In genomic region chr12:92130999-92131398, GRCh38 we compare ENCODE assay signal across 15 cellular contexts. TPM values are rescaled to one million over a fixed set of nuclear protein-coding genes. Genes with fewer than 3 reads are reported as not detected.
DNase-seq lines count a peak whose midpoint lies in the region; ATAC-seq and TF ChIP-seq lines count a peak whose summit lies in the region.
"Had no signal": no experiment of that assay in that cellular context is flagged by ENCODE, and none has a peak within 500 bp of the region (broad histone marks: within the 10 kb centered on the region; RNA-seq: fewer than 3 reads in every experiment).

No MANE protein-coding gene starts in this region.

- no peaks in the 10 kb centered on the region for H3K27me3 Mint-ChIP-seq in Calu3 (ENCODE audit: unreplicated experiment)
- no peaks in the 10 kb centered on the region for H3K27me3 Mint-ChIP-seq in activated naive CD8-positive, alpha-beta T cell treated with anti-CD3 and anti-CD28 coated beads for 36 hours
- no peaks in the 10 kb centered on the region for H3K27me3 Mint-ChIP-seq in naive thymus-derived CD8-positive, alpha-beta T cell

- H3K4me3 Mint-ChIP-seq in Calu3 (ENCODE audit: low read depth, unreplicated experiment) = no peak overlapping the region
- H3K4me3 Mint-ChIP-seq in activated naive CD8-positive, alpha-beta T cell treated with anti-CD3 and anti-CD28 coated beads for 36 hours = peak overlapping the region; percentile 76
- peak overlapping the region; percentile 65 to 100 (median 94) for H3K4me3 Mint-ChIP-seq in naive thymus-derived CD8-positive, alpha-beta T cell

- peaks cover 59% of the 10 kb centered on the region for H3K4me1 Mint-ChIP-seq in Calu3 (ENCODE audit: low read depth, unreplicated experiment)
- H3K4me1 Mint-ChIP-seq in activated naive CD8-positive, alpha-beta T cell treated with anti-CD3 and anti-CD28 coated beads for 36 hours = peaks cover 81% of the 10 kb centered on the region
- peaks cover 40 to 91% (median 88%) of the 10 kb centered on the region in 4 donors for H3K4me1 Mint-ChIP-seq in naive thymus-derived CD8-positive, alpha-beta T cell

- no TSS peak for BruUV-seq in Calu3 (replicated peaks; lab: Mats Ljungman, UMichigan)

- no peak for DNase-seq in activated CD4-positive, CD25-positive, alpha-beta regulatory T cell (lab: John Stamatoyannopoulos, UW)
- no peak for DNase-seq in Calu3
- no peak for DNase-seq in activated naive CD8-positive, alpha-beta T cell treated with anti-CD3 and anti-CD28 coated beads for 36 hours
- DNase-seq in naive thymus-derived CD8-positive, alpha-beta T cell = peak in 1 of 10 donors; percentile 10
- DNase-seq in NCI-H510A (lab: John Stamatoyannopoulos, UW) = no peak
- no peak for DNase-seq in T1000 (lab: John Stamatoyannopoulos, UW)
- no peak for DNase-seq in left lobe of liver (ENCODE audit: low spot score)
- DNase-seq: activated effector memory CD4-positive, alpha-beta T cell treated with anti-CD3 and anti-CD28 coated beads, Interleukin-2, amount 50 U/mL, for 16 hours; heart left ventricle; MG63; ovary; SIG-M5; transverse colon had no signal

- peak overlapping the region; percentile 14 for H3K27ac Mint-ChIP-seq in Calu3 (ENCODE audit: unreplicated experiment)
- H3K27ac Mint-ChIP-seq in activated naive CD8-positive, alpha-beta T cell treated with anti-CD3 and anti-CD28 coated beads for 36 hours = peak overlapping the region; percentile 92
- H3K27ac Mint-ChIP-seq in naive thymus-derived CD8-positive, alpha-beta T cell = peak overlapping the region; percentile 89 to 100 (median 94)

- POLR2A ChIA-PET in naive thymus-derived CD8-positive, alpha-beta T cell (lab: Charles Lee) = interaction anchor here (0.7 to 11.7 kb wide), 5 partner anchors 13 to 138 kb away, joined by 3 to 171 read pairs (median 6); partner anchors contain the start of gene BTG1

- ATAC-seq in activated CD4-positive, CD25-positive, alpha-beta regulatory T cell treated with anti-CD3 and anti-CD28 coated beads, Interleukin-2, amount 50 U/mL, for 24 hours = peak; percentile 22 to 31
- ATAC-seq in naive thymus-derived CD8-positive, alpha-beta T cell = peak; percentile 12
- ATAC-seq in left lobe of liver = no peak
- ATAC-seq: HCT116, heart left ventricle had no signal

- H3K9me3 Mint-ChIP-seq in Calu3 (ENCODE audit: low read depth, unreplicated experiment) = no peaks in the 10 kb centered on the region
- H3K9me3 Mint-ChIP-seq in activated naive CD8-positive, alpha-beta T cell treated with anti-CD3 and anti-CD28 coated beads for 36 hours = peaks cover 9% of the 10 kb centered on the region
- H3K9me3 Mint-ChIP-seq in naive thymus-derived CD8-positive, alpha-beta T cell = no peaks in the 10 kb centered on the region

- CTCF ChIA-PET in Calu3 (lab: Charles Lee) = no interaction called here

- TF ChIP-seq CTCF in Calu3 (IDR thresholded peaks at IDR 0.05; ENCODE audit: unreplicated experiment) = no peak

- intact Hi-C loops in Calu3 (cut with micrococcal nuclease; ENCODE audit: unreplicated experiment) = no loop called here

- peaks cover 57% of the 10 kb centered on the region for H3K36me3 Mint-ChIP-seq in Calu3 (ENCODE audit: insufficient read depth, unreplicated experiment)
- H3K36me3 Mint-ChIP-seq in activated naive CD8-positive, alpha-beta T cell treated with anti-CD3 and anti-CD28 coated beads for 36 hours = peaks cover 61% of the 10 kb centered on the region
- H3K36me3 Mint-ChIP-seq in naive thymus-derived CD8-positive, alpha-beta T cell = peaks cover 0 to 22% (median 18%) of the 10 kb centered on the region in 3 donors

RNA-seq across cellular contexts. Expression of gene BTG1, which starts 14.6 kb away (rescaled TPM):
- total RNA-seq in Calu3 (2022) (123 and 131 TPM in 2 replicates), left lobe of liver (55.0 TPM)
- total RNA-seq in activated naive CD8-positive, alpha-beta T cell treated with anti-CD3 and anti-CD28 coated beads for 36 hours = 100 to 1,000 TPM; 147 to 153 TPM
- 100 to 1,000 TPM; 537 to 544 TPM for total RNA-seq in naive thymus-derived CD8-positive, alpha-beta T cell
- polyA plus RNA-seq in naive thymus-derived CD8-positive, alpha-beta T cell = 100 to 1,000 TPM; 705 to 889 (median 719) TPM

Comparison
In these comparisons a context has a peak if more than half of its experiments do, and no peak if none do; other contexts are left out.
1. H3K27ac Mint-ChIP-seq: peak in every context shown above with its lines; median percentile 94 in naive thymus-derived CD8-positive, alpha-beta T cell; 92 in activated naive CD8-positive, alpha-beta T cell treated with anti-CD3 and anti-CD28 coated beads for 36 hours; 14 in Calu3.